Comparison of ENCODE assay signal across 15 cellular contexts in genomic region chr11:2328656-2329354, GRCh38. TPM values are rescaled to one million over a fixed set of nuclear protein-coding genes. Genes with fewer than 3 reads are reported as not detected.
A peak's percentile ranks its signal among the peaks of the same experiment; 100 is the strongest.
DNase-seq lines count a peak whose midpoint lies in the region; ATAC-seq and TF ChIP-seq lines count a peak whose summit lies in the region.
"Had no signal": no experiment of that assay in that cellular context is flagged by ENCODE, and none has a peak within 500 bp of the region (broad histone marks: within the 10 kb centered on the region; RNA-seq: fewer than 3 reads in every experiment).

No MANE protein-coding gene starts in this region.

- no peak for ATAC-seq in activated CD4-positive, CD25-positive, alpha-beta regulatory T cell treated with anti-CD3 and anti-CD28 coated beads, Interleukin-2, amount 50 U/mL, for 24 hours
- ATAC-seq: GM23338 had no signal

- H3K4me3 Mint-ChIP-seq in endodermal cell, result no peak overlapping the region
- H3K4me3 Mint-ChIP-seq: CD4-positive, alpha-beta T cell; GM23338 had no signal

- CTCF ChIA-PET in HEK293T (lab: Yijun Ruan, JAX), result no interaction called here

- POLR2A ChIA-PET in HEK293T (lab: Yijun Ruan, JAX), result interaction anchor here (1.0 kb wide), 1 partner anchor 48 kb away, joined by 3 read pairs; the partner anchor contains the start of gene CD81

- no peaks in the 10 kb centered on the region for H3K4me1 Mint-ChIP-seq in endodermal cell
- H3K4me1 Mint-ChIP-seq: GM23338 had no signal

- H3K4me3 ChIP-seq in endodermal cell (ENCODE audit: low read length), result no peak overlapping the region
- H3K4me3 ChIP-seq: GM23338 had no signal

- no peaks in the 10 kb centered on the region for H3K27me3 ChIP-seq in endodermal cell (ENCODE audit: control insufficient read depth, insufficient read depth, low read length, poor library complexity, severe bottlenecking)

- H3K27ac ChIP-seq in endodermal cell (ENCODE audit: low read depth, low read length), result peak overlapping the region; percentile 63

- H3K9me3 ChIP-seq in endodermal cell (ENCODE audit: control insufficient read depth, low read length), result peaks cover 4% of the 10 kb centered on the region

- H3K27ac Mint-ChIP-seq in endodermal cell, result no peak overlapping the region
- H3K27ac Mint-ChIP-seq: CD4-positive, alpha-beta T cell; GM23338 had no signal

- WGBS in endodermal cell (ENCODE audit: insufficient coverage in 1 of 2, insufficient read length in 1 of 2), 2 experiments, result 86 to 89% methylated on average over 12 to 15 of the region's 15 CpGs

- peaks cover 29% of the 10 kb centered on the region for H3K9me3 Mint-ChIP-seq in endodermal cell
- H3K9me3 Mint-ChIP-seq: CD4-positive, alpha-beta T cell had no signal

- H3K27me3 Mint-ChIP-seq in endodermal cell (ENCODE audit: insufficient read depth), result peaks cover 18% of the 10 kb centered on the region

- no peaks in the 10 kb centered on the region for H3K4me1 ChIP-seq in endodermal cell (ENCODE audit: control insufficient read depth, insufficient read depth, low read length)

- peaks cover 10% of the 10 kb centered on the region for H3K36me3 Mint-ChIP-seq in endodermal cell (ENCODE audit: low read depth)

- DNase-seq in activated effector memory CD4-positive, alpha-beta T cell treated with anti-CD3 and anti-CD28 coated beads, Interleukin-2, amount 50 U/mL, for 16 hours, result peak; percentile 28
- DNase-seq in activated effector memory CD4-positive, alpha-beta T cell treated with Interleukin-2 at 50 U/mL for 16 hours, result no peak
- DNase-seq in endodermal cell (no peak), retina (peak; percentile 51), HEK293T (ENCODE audit: extremely low spot score) (no peak), DMS153 treated with DMSO at 0.1 percent for 48 hours (lab: John Stamatoyannopoulos, UW; ENCODE audit: unreplicated experiment) (no peak)
- DNase-seq: ACHN; Calu3; CD4-positive, alpha-beta T cell; DMS79 treated with DMSO at 0.1 percent for 48 hours; EL; H7 had no signal

- no peak overlapping the region for H3K9ac ChIP-seq in endodermal cell (ENCODE audit: extremely low read depth, low read length, poor library complexity, severe bottlenecking)

- no peaks in the 10 kb centered on the region for H3K36me3 ChIP-seq in endodermal cell (ENCODE audit: control insufficient read depth, insufficient read depth, low read length)

- TF ChIP-seq CTCF in endodermal cell (conservative IDR thresholded peaks at IDR 0.05), result no peak

TF ChIP-seq in HEK293T, 16 proteins besides CTCF, POLR2A, EP300 and RAD21:
- TF ChIP-seq ELF4 (IDR thresholded peaks at IDR 0.05) (no peak), HDGF (IDR thresholded peaks at IDR 0.05; ENCODE audit: borderline replicate concordance) (no peak), TARDBP (IDR thresholded peaks at IDR 0.05) (no peak), LEF1 (IDR thresholded peaks at IDR 0.05; ENCODE audit: borderline replicate concordance) (no peak), BHLHE40 (IDR thresholded peaks at IDR 0.05; ENCODE audit: borderline replicate concordance) (no peak), FOXM1 (IDR thresholded peaks at IDR 0.05; ENCODE audit: borderline replicate concordance) (no peak), NFRKB (IDR thresholded peaks at IDR 0.05) (no peak), L3MBTL2 (conservative IDR thresholded peaks at IDR 0.05) (no peak), PKNOX1 (IDR thresholded peaks at IDR 0.05) (no peak), FOXA1 (IDR thresholded peaks at IDR 0.05) (no peak), CTBP1 (IDR thresholded peaks at IDR 0.05; ENCODE audit: borderline replicate concordance) (no peak)

RNA-seq across cellular contexts. Expression of gene TSPAN32, which starts 27.0 kb away (rescaled TPM):
- not detected for total RNA-seq in endodermal cell
- polyA plus RNA-seq in endodermal cell (2013, experiment 1 of 2), result not detected
- polyA plus RNA-seq in endodermal cell (2013, experiment 2 of 2), result 0.70 TPM
- total RNA-seq: Calu3, GM23338, H7 had no signal
- polyA plus RNA-seq: GM23338 had no signal

RNA-seq across cellular contexts. Expression of gene C11orf21, which starts 27.1 kb away (rescaled TPM):
- under 1 TPM in 1 of 2 donors, not detected in 1; 0.20 TPM for total RNA-seq in endodermal cell
- polyA plus RNA-seq in endodermal cell (2013, experiment 1 of 2), result not detected
- not detected for polyA plus RNA-seq in endodermal cell (2013, experiment 2 of 2)
- total RNA-seq: Calu3, GM23338, H7 had no signal
- polyA plus RNA-seq: GM23338 had no signal

RNA-seq across cellular contexts. Expression of gene CD81, which starts 48.3 kb away (rescaled TPM):
- 100 to 1,000 TPM; 275 to 331 TPM for total RNA-seq in endodermal cell
- 204 TPM for polyA plus RNA-seq in endodermal cell (2013, experiment 1 of 2)
- 188 TPM for polyA plus RNA-seq in endodermal cell (2013, experiment 2 of 2)

RNA-seq across cellular contexts. Expression of gene ASCL2, which starts 58.4 kb away (rescaled TPM):
- not detected for total RNA-seq in endodermal cell
- 1.2 TPM for polyA plus RNA-seq in endodermal cell (2013, experiment 1 of 2)
- polyA plus RNA-seq in endodermal cell (2013, experiment 2 of 2), result 1.1 TPM
- total RNA-seq: A172; Calu3; CD4-positive, alpha-beta T cell had no signal

Comparison
In these comparisons a context has a peak if more than half of its experiments do, and no peak if none do; other contexts are left out.
1. DNase-seq: peak in activated effector memory CD4-positive, alpha-beta T cell treated with anti-CD3 and anti-CD28 coated beads, Interleukin-2, amount 50 U/mL, for 16 hours (single experiment) and retina (single experiment); none in activated effector memory CD4-positive, alpha-beta T cell treated with Interleukin-2 at 50 U/mL for 16 hours (single experiment), endodermal cell (single experiment), HEK293T (single experiment) and DMS153 treated with DMSO at 0.1 percent for 48 hours (single experiment).